In genomic region chr2:197073270-197073669, GRCh38 we compare ENCODE assay signal across 16 cellular contexts.
A peak's percentile ranks its signal among the peaks of the same experiment; 100 is the strongest.
DNase-seq lines count a peak whose midpoint lies in the region; ATAC-seq and TF ChIP-seq lines count a peak whose summit lies in the region.
"Had no signal": no experiment of that assay in that cellular context is flagged by ENCODE, and none has a peak within 500 bp of the region (broad histone marks: within the 10 kb centered on the region; RNA-seq: fewer than 3 reads in every experiment).

No MANE protein-coding gene starts in this region.

- intact Hi-C loops in activated CD8-positive, alpha-beta T cell treated with anti-CD3 and anti-CD28 coated beads for 36 hours (cut with micrococcal nuclease), result no loop called here

- peaks cover 61% of the 10 kb centered on the region for H3K4me1 Mint-ChIP-seq in activated CD8-positive, alpha-beta T cell treated with anti-CD3 and anti-CD28 coated beads for 36 hours (ENCODE audit: low read depth)
- peaks cover 30% of the 10 kb centered on the region for H3K4me1 Mint-ChIP-seq in activated CD8-positive, alpha-beta T cell treated with anti-CD3 and anti-CD28 coated beads, Interleukin-2, amount 10 ng/mL, durations not matched to agents 7 days and 5 days (ENCODE audit: low read depth)
- peaks cover 64% of the 10 kb centered on the region for H3K4me1 Mint-ChIP-seq in central memory CD8-positive, alpha-beta T cell
- H3K4me1 Mint-ChIP-seq in osteocyte (ENCODE audit: unreplicated experiment), result peaks cover 49% of the 10 kb centered on the region
- peaks cover 23% of the 10 kb centered on the region for H3K4me1 Mint-ChIP-seq in HFFc6 (ENCODE audit: low read depth)
- H3K4me1 Mint-ChIP-seq: WTC11 had no signal

- no peak for TF ChIP-seq CTCF in activated CD8-positive, alpha-beta T cell treated with anti-CD3 and anti-CD28 coated beads for 36 hours (IDR thresholded peaks at IDR 0.05)
- TF ChIP-seq CTCF in osteocyte (IDR thresholded peaks at IDR 0.05) (no peak), HFFc6 (IDR thresholded peaks at IDR 0.05) (no peak)

- no peaks in the 10 kb centered on the region for H3K27me3 Mint-ChIP-seq in activated CD8-positive, alpha-beta T cell treated with anti-CD3 and anti-CD28 coated beads for 36 hours
- no peaks in the 10 kb centered on the region for H3K27me3 Mint-ChIP-seq in activated CD8-positive, alpha-beta T cell treated with anti-CD3 and anti-CD28 coated beads, Interleukin-2, amount 10 ng/mL, durations not matched to agents 7 days and 5 days (ENCODE audit: low read depth)
- H3K27me3 Mint-ChIP-seq in central memory CD8-positive, alpha-beta T cell, result no peaks in the 10 kb centered on the region
- H3K27me3 Mint-ChIP-seq in osteocyte (ENCODE audit: unreplicated experiment), result no peaks in the 10 kb centered on the region
- H3K27me3 Mint-ChIP-seq in HFFc6 (ENCODE audit: insufficient read depth), result no peaks in the 10 kb centered on the region

- CTCF ChIA-PET in activated CD8-positive, alpha-beta T cell treated with anti-CD3 and anti-CD28 coated beads for 36 hours (lab: Charles Lee), result interaction anchor here (0.5 to 1.3 kb wide), 2 partner anchors 95 to 316 kb away, joined by 3 to 4 read pairs; no protein-coding TSS in a partner anchor
- CTCF ChIA-PET in activated CD8-positive, alpha-beta T cell treated with anti-CD3 and anti-CD28 coated beads, Interleukin-2, amount 10 ng/mL, durations not matched to agents 7 days and 5 days (lab: Charles Lee), result interaction anchor here (1.2 kb wide), 2 partner anchors 41 to 62 kb away, joined by 3 read pairs; no protein-coding TSS in a partner anchor

- H3K4me3 Mint-ChIP-seq in activated CD8-positive, alpha-beta T cell treated with anti-CD3 and anti-CD28 coated beads for 36 hours, result no peak overlapping the region
- H3K4me3 Mint-ChIP-seq in activated CD8-positive, alpha-beta T cell treated with anti-CD3 and anti-CD28 coated beads, Interleukin-2, amount 10 ng/mL, durations not matched to agents 7 days and 5 days, result no peak overlapping the region
- no peak overlapping the region for H3K4me3 Mint-ChIP-seq in central memory CD8-positive, alpha-beta T cell
- no peak overlapping the region for H3K4me3 Mint-ChIP-seq in osteocyte (ENCODE audit: unreplicated experiment)
- H3K4me3 Mint-ChIP-seq in HFFc6, result no peak overlapping the region
- H3K4me3 Mint-ChIP-seq: WTC11 had no signal

- POLR2A ChIA-PET in activated CD8-positive, alpha-beta T cell treated with anti-CD3 and anti-CD28 coated beads for 36 hours (lab: Charles Lee), result interaction anchor here (0.9 kb wide), 1 partner anchor 25 kb away, joined by 3 read pairs; no protein-coding TSS in a partner anchor
- POLR2A ChIA-PET in activated CD8-positive, alpha-beta T cell treated with anti-CD3 and anti-CD28 coated beads, Interleukin-2, amount 10 ng/mL, durations not matched to agents 7 days and 5 days (lab: Charles Lee), result no interaction called here

- peak overlapping the region; percentile 50 for H3K27ac ChIP-seq in KOPT-K1 (ENCODE audit: low read depth, low read length, poor library complexity, severe bottlenecking)
- H3K27ac ChIP-seq: A549, GM23248, prostate gland had no signal

- peaks cover 87% of the 10 kb centered on the region for H3K36me3 Mint-ChIP-seq in activated CD8-positive, alpha-beta T cell treated with anti-CD3 and anti-CD28 coated beads for 36 hours (ENCODE audit: low read depth)
- H3K36me3 Mint-ChIP-seq in activated CD8-positive, alpha-beta T cell treated with anti-CD3 and anti-CD28 coated beads, Interleukin-2, amount 10 ng/mL, durations not matched to agents 7 days and 5 days (ENCODE audit: low read depth), result peaks cover 87% of the 10 kb centered on the region
- peaks cover 71% of the 10 kb centered on the region for H3K36me3 Mint-ChIP-seq in central memory CD8-positive, alpha-beta T cell (ENCODE audit: insufficient read depth)
- H3K36me3 Mint-ChIP-seq in osteocyte (ENCODE audit: unreplicated experiment) (peaks cover 4% of the 10 kb centered on the region), HFFc6 (ENCODE audit: low read depth) (no peaks in the 10 kb centered on the region)
- H3K36me3 Mint-ChIP-seq: WTC11 had no signal

- no peak for DNase-seq in activated CD8-positive, alpha-beta T cell treated with anti-CD3 and anti-CD28 coated beads for 36 hours
- no peak for DNase-seq in activated CD8-positive, alpha-beta T cell treated with anti-CD3 and anti-CD28 coated beads, Interleukin-2, amount 10 ng/mL, durations not matched to agents 7 days and 5 days
- no peak for DNase-seq in central memory CD8-positive, alpha-beta T cell (ENCODE audit: low spot score in 2 of 2)
- no peak for DNase-seq in osteocyte (ENCODE audit: extremely low spot score, unreplicated experiment)
- no peak for DNase-seq in HFFc6
- DNase-seq: amniotic stem cell, Karpas-422, NCI-H1417 treated with DMSO at 0.1 percent for 48 hours, spleen had no signal

- H3K9me3 ChIP-seq in KOPT-K1 (ENCODE audit: insufficient read depth, low read length, poor library complexity, severe bottlenecking), result no peaks in the 10 kb centered on the region
- H3K9me3 ChIP-seq: A549, prostate gland had no signal

- peaks cover 3% of the 10 kb centered on the region for H3K36me3 ChIP-seq in KOPT-K1 (ENCODE audit: insufficient read depth, low read length)
- H3K36me3 ChIP-seq: prostate gland had no signal

- peak overlapping the region; percentile 83 for H3K27ac Mint-ChIP-seq in activated CD8-positive, alpha-beta T cell treated with anti-CD3 and anti-CD28 coated beads for 36 hours
- no peak overlapping the region for H3K27ac Mint-ChIP-seq in activated CD8-positive, alpha-beta T cell treated with anti-CD3 and anti-CD28 coated beads, Interleukin-2, amount 10 ng/mL, durations not matched to agents 7 days and 5 days
- peak overlapping the region; percentile 63 for H3K27ac Mint-ChIP-seq in central memory CD8-positive, alpha-beta T cell (ENCODE audit: low read depth)
- H3K27ac Mint-ChIP-seq in osteocyte (ENCODE audit: unreplicated experiment), result peak overlapping the region; percentile 10
- no peak overlapping the region for H3K27ac Mint-ChIP-seq in HFFc6
- H3K27ac Mint-ChIP-seq: WTC11 had no signal

- ATAC-seq in activated CD8-positive, alpha-beta T cell treated with anti-CD3 and anti-CD28 coated beads for 36 hours, result peak; percentile 17
- ATAC-seq in activated CD8-positive, alpha-beta T cell treated with anti-CD3 and anti-CD28 coated beads, Interleukin-2, amount 10 ng/mL, durations not matched to agents 7 days and 5 days, result no peak
- no peak for ATAC-seq in central memory CD8-positive, alpha-beta T cell (replicated peaks; ENCODE audit: extremely low read depth, poor library complexity, severe bottlenecking)
- ATAC-seq in GM18867 (IDR thresholded peaks at IDR 0.05; ENCODE audit: unreplicated experiment) (no peak), GM18511 (IDR thresholded peaks at IDR 0.05; ENCODE audit: unreplicated experiment) (no peak)
- ATAC-seq: A549, WTC11 had no signal

- H3K9me3 Mint-ChIP-seq in activated CD8-positive, alpha-beta T cell treated with anti-CD3 and anti-CD28 coated beads for 36 hours, result peaks cover 17% of the 10 kb centered on the region
- H3K9me3 Mint-ChIP-seq in activated CD8-positive, alpha-beta T cell treated with anti-CD3 and anti-CD28 coated beads, Interleukin-2, amount 10 ng/mL, durations not matched to agents 7 days and 5 days (ENCODE audit: insufficient read depth), result peaks cover 7% of the 10 kb centered on the region
- no peaks in the 10 kb centered on the region for H3K9me3 Mint-ChIP-seq in central memory CD8-positive, alpha-beta T cell
- H3K9me3 Mint-ChIP-seq in osteocyte (ENCODE audit: unreplicated experiment) (peaks cover 5% of the 10 kb centered on the region), HFFc6 (no peaks in the 10 kb centered on the region)

Comparison
In these comparisons a context has a peak if more than half of its experiments do, and no peak if none do; other contexts are left out.
1. H3K27ac Mint-ChIP-seq: peak in activated CD8-positive, alpha-beta T cell treated with anti-CD3 and anti-CD28 coated beads for 36 hours (single experiment), central memory CD8-positive, alpha-beta T cell (single experiment) and osteocyte (single experiment); none in activated CD8-positive, alpha-beta T cell treated with anti-CD3 and anti-CD28 coated beads, Interleukin-2, amount 10 ng/mL, durations not matched to agents 7 days and 5 days (single experiment) and HFFc6 (single experiment).